Comparison of ENCODE assay signal across 8 cellular contexts in the genomic region with DNA sequence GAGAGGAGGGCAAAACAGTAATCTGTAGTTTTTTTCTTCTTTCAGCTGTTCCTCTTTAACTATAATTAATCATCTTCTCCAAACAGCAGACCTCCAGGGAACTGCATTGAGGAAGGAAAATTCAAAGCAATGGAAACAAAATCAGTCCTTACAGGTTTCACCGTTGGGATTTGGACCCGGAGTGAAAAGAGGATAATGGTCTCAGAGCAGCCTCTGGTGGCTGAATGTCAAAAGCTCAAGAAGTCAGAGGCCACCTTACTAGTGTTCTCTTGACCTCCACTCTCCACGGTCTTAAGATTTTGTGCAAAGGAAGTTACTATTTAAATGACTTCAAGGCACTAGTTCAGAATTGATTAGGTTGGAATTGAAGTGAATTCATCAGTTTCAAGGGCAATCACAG. TPM values are rescaled to one million over a fixed set of nuclear protein-coding genes. Genes with fewer than 3 reads are reported as not detected.
A peak's percentile ranks its signal among the peaks of the same experiment; 100 is the strongest.
DNase-seq lines count a peak whose midpoint lies in the region; TF ChIP-seq lines count a peak whose summit lies in the region.

No MANE protein-coding gene starts in this region.

- no peaks in the 10 kb centered on the region for H3K36me3 ChIP-seq in osteoblast (ENCODE audit: insufficient read depth, low read length)

- no peaks in the 10 kb centered on the region for H3K9me3 ChIP-seq in osteoblast (ENCODE audit: low read depth, low read length)

- H3K4me1 ChIP-seq in osteoblast (ENCODE audit: insufficient read depth, low read length) = peaks cover 23% of the 10 kb centered on the region

- H3K4me2 ChIP-seq in osteoblast (ENCODE audit: insufficient read depth, low read length) = peak overlapping the region; percentile 49

- DNase-seq in NCI-H526 (lab: John Stamatoyannopoulos, UW) (peak; percentile 75 to 79), epidermal melanocyte (ENCODE audit: insufficient read length, low spot score) (peak; percentile 42), osteoblast (ENCODE audit: insufficient read length, low spot score, missing footprints) (peak; percentile 37), NCI-H1048 (lab: John Stamatoyannopoulos, UW) (no peak), germinal center (ENCODE audit: low spot score) (no peak)
- no peak for DNase-seq in stimulated activated CD4-positive, alpha-beta T cell treated with anti-CD3 and anti-CD28 coated beads, Interleukin-4, amount 100 ng/mL, for 1 hour
- no peak for DNase-seq in activated effector memory CD4-positive, alpha-beta T cell treated with Interleukin-2 at 50 U/mL for 16 hours

- peak overlapping the region; percentile 0 for H2AFZ ChIP-seq in osteoblast (ENCODE audit: low read length)

- H4K20me1 ChIP-seq in osteoblast (ENCODE audit: insufficient read depth, low read length) = no peaks in the 10 kb centered on the region

- H3K4me3 ChIP-seq in osteoblast (ENCODE audit: insufficient read depth, low read length) = no peak overlapping the region

- no peaks in the 10 kb centered on the region for H3K79me2 ChIP-seq in osteoblast (ENCODE audit: insufficient read depth, low read length)

- peak; percentile 25; the same call in 1 of the 2 replicates for TF ChIP-seq CTCF in GM12874 (IDR thresholded peaks at IDR 0.05; ENCODE audit: insufficient read depth, low read depth, low read length)
- TF ChIP-seq CTCF in osteoblast (IDR thresholded peaks at IDR 0.05; ENCODE audit: extremely low read depth, low read depth, low read length) = peak; percentile 70

- H3K27ac ChIP-seq in osteoblast (ENCODE audit: low read depth, low read length) = peak overlapping the region; percentile 92

- H3K27me3 ChIP-seq in osteoblast (ENCODE audit: insufficient read depth, low read length) = no peaks in the 10 kb centered on the region

RNA-seq across cellular contexts. Expression of a gene that starts 16.0 kb away (rescaled TPM):
- total RNA-seq in osteoblast = 26.5 and 26.8 TPM in 2 replicates

Comparison
In these comparisons a context has a peak if more than half of its experiments do, and no peak if none do; other contexts are left out.
1. DNase-seq: peak in NCI-H526 (2 of 2), epidermal melanocyte (single experiment) and osteoblast (single experiment); none in stimulated activated CD4-positive, alpha-beta T cell treated with anti-CD3 and anti-CD28 coated beads, Interleukin-4, amount 100 ng/mL, for 1 hour (single experiment), NCI-H1048 (single experiment), activated effector memory CD4-positive, alpha-beta T cell treated with Interleukin-2 at 50 U/mL for 16 hours (single experiment) and germinal center (single experiment).